34 cellular contexts compared by ENCODE assay signal in genomic region chr5:871596-872298, GRCh38. TPM values are rescaled to one million over a fixed set of nuclear protein-coding genes. Genes with fewer than 3 reads are reported as not detected.
"Had no signal": no experiment of that assay in that cellular context is flagged by ENCODE, and none has a peak within 500 bp of the region (broad histone marks: within the 10 kb centered on the region; RNA-seq: fewer than 3 reads in every experiment).

No MANE protein-coding gene starts in this region.

- ATAC-seq: activated CD8-positive, alpha-beta T cell treated with anti-CD3 and anti-CD28 coated beads for 36 hours had no signal

- H3K27ac ChIP-seq: brain microvascular endothelial cell, PC-9, RWPE1, WERI-Rb-1 had no signal

- DNase-seq: activated CD4-positive, alpha-beta T cell treated with anti-CD3 and anti-CD28 coated beads, Interleukin-2, amount 10 ng/mL, durations not matched to agents 24 days and 14 days; activated CD4-positive, alpha-beta T cell treated with anti-CD3 and anti-CD28 coated beads, Interleukin-2, amount 50 U/mL, for 4 hours; activated CD8-positive, alpha-beta T cell treated with anti-CD3 and anti-CD28 coated beads for 36 hours; activated gamma-delta T cell treated with Interleukin-2 at 50 U/mL for 16 hours; activated naive CD4-positive, alpha-beta T cell treated with anti-CD3 and anti-CD28 coated beads for 36 hours; activated naive CD8-positive, alpha-beta T cell treated with anti-CD3 and anti-CD28 coated beads for 36 hours; activated T-cell treated with anti-CD3 and anti-CD28 coated beads, Interleukin-2, amount 50 U/mL, for 24 hours; amniotic stem cell; aorta; brain microvascular endothelial cell; central memory CD4-positive, alpha-beta T cell; Kasumi-1; KG1; MG63; NCI-H1048; NCI-H1105 treated with DMSO at 0.1 percent for 48 hours; NCI-H1436; NCI-H1694 treated with DMSO at 0.1 percent for 48 hours; NCI-H2029; NCI-H345; NCI-H510A; NCI-H526; NCI-H748 treated with DMSO at 0.1 percent for 48 hours; NK-92 treated with Interleukin-12 subunit alpha and Interleukin-12 subunit beta, amount 100 ng/mL, for 24 hours; PC-9; SW 1271; T-helper 1 cell; T-helper 2 cell; T-helper 9 cell; WERI-Rb-1 had no signal

- H3K4me3 Mint-ChIP-seq: activated CD4-positive, alpha-beta T cell treated with anti-CD3 and anti-CD28 coated beads, Interleukin-2, amount 10 ng/mL, durations not matched to agents 24 days and 14 days; activated CD8-positive, alpha-beta T cell treated with anti-CD3 and anti-CD28 coated beads for 36 hours; activated naive CD4-positive, alpha-beta T cell treated with anti-CD3 and anti-CD28 coated beads for 36 hours; activated naive CD8-positive, alpha-beta T cell treated with anti-CD3 and anti-CD28 coated beads for 36 hours; activated T-cell treated with anti-CD3 and anti-CD28 coated beads, Interleukin-2, amount 50 U/mL, for 24 hours; IgD-negative memory B cell had no signal

- H3K4me1 Mint-ChIP-seq: activated CD4-positive, alpha-beta T cell treated with anti-CD3 and anti-CD28 coated beads, Interleukin-2, amount 10 ng/mL, durations not matched to agents 24 days and 14 days had no signal

- H3K4me3 ChIP-seq: MG63, PC-9 had no signal

- H3K9me3 Mint-ChIP-seq: activated CD4-positive, alpha-beta T cell treated with anti-CD3 and anti-CD28 coated beads, Interleukin-2, amount 10 ng/mL, durations not matched to agents 24 days and 14 days; activated CD8-positive, alpha-beta T cell treated with anti-CD3 and anti-CD28 coated beads for 36 hours; activated naive CD4-positive, alpha-beta T cell treated with anti-CD3 and anti-CD28 coated beads for 36 hours; activated naive CD8-positive, alpha-beta T cell treated with anti-CD3 and anti-CD28 coated beads for 36 hours; activated T-cell treated with anti-CD3 and anti-CD28 coated beads, Interleukin-2, amount 50 U/mL, for 24 hours; activated T-helper 2 cell treated with anti-CD3 and anti-CD28 coated beads, Interferon-gamma antibody, Interleukin-2, Interleukin-4, amounts not matched to agents 10 μg/mL and 5 μg/mL and 100 μg/mL, durations not matched to agents 14 hours and 24 hours and 36 hours; IgD-negative memory B cell had no signal

- H2AFZ ChIP-seq: PC-9 had no signal

- H3K27ac Mint-ChIP-seq: activated CD4-positive, alpha-beta T cell treated with anti-CD3 and anti-CD28 coated beads, Interleukin-2, amount 10 ng/mL, durations not matched to agents 24 days and 14 days; activated CD8-positive, alpha-beta T cell treated with anti-CD3 and anti-CD28 coated beads for 36 hours; activated naive CD4-positive, alpha-beta T cell treated with anti-CD3 and anti-CD28 coated beads for 36 hours; activated naive CD8-positive, alpha-beta T cell treated with anti-CD3 and anti-CD28 coated beads for 36 hours; activated T-cell treated with anti-CD3 and anti-CD28 coated beads, Interleukin-2, amount 50 U/mL, for 24 hours; activated T-helper 2 cell treated with anti-CD3 and anti-CD28 coated beads, Interferon-gamma antibody, Interleukin-2, Interleukin-4, amounts not matched to agents 10 μg/mL and 5 μg/mL and 100 μg/mL, durations not matched to agents 14 hours and 24 hours and 36 hours; IgD-negative memory B cell had no signal

- H3K9me3 ChIP-seq: MG63 had no signal

- H3K27me3 Mint-ChIP-seq: activated CD4-positive, alpha-beta T cell treated with anti-CD3 and anti-CD28 coated beads, Interleukin-2, amount 10 ng/mL, durations not matched to agents 24 days and 14 days; activated CD8-positive, alpha-beta T cell treated with anti-CD3 and anti-CD28 coated beads for 36 hours; activated naive CD8-positive, alpha-beta T cell treated with anti-CD3 and anti-CD28 coated beads for 36 hours; activated T-cell treated with anti-CD3 and anti-CD28 coated beads, Interleukin-2, amount 50 U/mL, for 24 hours; IgD-negative memory B cell had no signal

- H3K4me2 ChIP-seq: PC-9 had no signal

- FAIRE-seq: RCC 7860 had no signal

- H3K27me3 ChIP-seq: brain microvascular endothelial cell, MG63 had no signal

RNA-seq across cellular contexts. Expression of gene ZDHHC11, which starts 21.0 kb away (rescaled TPM):
- polyA plus RNA-seq: IgD-negative memory B cell had no signal
